24 cellular contexts compared by ENCODE assay signal in genomic region chr10:12839941-12840611, GRCh38.
DNase-seq lines count a peak whose midpoint lies in the region; ATAC-seq, FAIRE-seq and TF ChIP-seq lines count a peak whose summit lies in the region.
"Had no signal": no experiment of that assay in that cellular context is flagged by ENCODE, and none has a peak within 500 bp of the region (broad histone marks: within the 10 kb centered on the region; RNA-seq: fewer than 3 reads in every experiment).

No MANE protein-coding gene starts in this region.

- H3K9me3 ChIP-seq in liver (ENCODE audit: control insufficient read depth in 4 of 4, low read length in 3 of 4) = no peaks in the 10 kb centered on the region
- no peaks in the 10 kb centered on the region for H3K9me3 ChIP-seq in HepG2 (ENCODE audit: low read length)
- no peaks in the 10 kb centered on the region for H3K9me3 ChIP-seq in gastroesophageal sphincter
- no peaks in the 10 kb centered on the region for H3K9me3 ChIP-seq in uterus
- H3K9me3 ChIP-seq: psoas muscle, vagina had no signal

- POLR2A ChIA-PET in HepG2 (lab: Yijun Ruan, JAX) = no interaction called here

- DNase-seq in HepG2 (ENCODE audit: low spot score) (no peak), myocyte (ENCODE audit: low read depth) (peak; percentile 70), uterus (no peak), UCSD-AML1 (lab: John Stamatoyannopoulos, UW; ENCODE audit: unreplicated experiment) (no peak), globus pallidus (ENCODE audit: low spot score) (no peak), NCI-H2107 (lab: John Stamatoyannopoulos, UW) (no peak)
- DNase-seq: activated CD4-positive, alpha-beta T cell treated with anti-CD3 and anti-CD28 coated beads for 1 hour; activated gamma-delta T cell; aorta; CD4-positive, alpha-beta T cell; hippocampal formation; kidney glomerular epithelial cell; naive thymus-derived CD4-positive, alpha-beta T cell; NCI-H1417 treated with DMSO at 0.1 percent for 48 hours; NCI-H446 treated with DMSO at 0.1 percent for 48 hours; psoas muscle; SHP77; stimulated activated CD4-positive, alpha-beta T cell treated with anti-CD3 and anti-CD28 coated beads, Interleukin-1b, Interleukin-23, amount 100 ng/mL, for 48 hours had no signal

- no peak overlapping the region for H3K9ac ChIP-seq in liver (ENCODE audit: low read depth in 1 of 2, low read length in 2 of 2)
- H3K9ac ChIP-seq in HepG2 (ENCODE audit: insufficient read depth, low read depth, low read length) = no peak overlapping the region

- H2AFZ ChIP-seq in HepG2 (ENCODE audit: low read length) = no peak overlapping the region

- ATAC-seq in HepG2 (no peak), gastroesophageal sphincter (peak; percentile 11)
- ATAC-seq: naive thymus-derived CD4-positive, alpha-beta T cell; psoas muscle had no signal

- no peak overlapping the region for H3K4me3 ChIP-seq in liver (ENCODE audit: low read depth in 1 of 3, low read length in 3 of 3)
- H3K4me3 ChIP-seq in HepG2 (replicated peaks in 1 of 3; ENCODE audit: insufficient read depth in 1 of 3, low read depth in 2 of 3, low read length in 3 of 3) = no peak overlapping the region
- H3K4me3 ChIP-seq in gastroesophageal sphincter = no peak overlapping the region
- no peak overlapping the region for H3K4me3 ChIP-seq in uterus
- H3K4me3 ChIP-seq: coronary artery, psoas muscle, vagina had no signal

- TF ChIP-seq POLR2A in HepG2 (IDR thresholded peaks at IDR 0.05; ENCODE audit: insufficient read depth in 1 of 2, low read depth in 2 of 2, low read length in 2 of 2) (no peak), gastroesophageal sphincter (IDR thresholded peaks at IDR 0.05) (no peak), uterus (IDR thresholded peaks at IDR 0.05) (no peak)

- H3K27me3 ChIP-seq in liver (ENCODE audit: control insufficient read depth in 4 of 4, insufficient read depth in 4 of 4, low read length in 3 of 4) (no peaks in the 10 kb centered on the region), HepG2 (ENCODE audit: control insufficient read depth in 1 of 2, insufficient read depth in 2 of 2, low read length in 2 of 2) (peaks cover 0 to 3% of the 10 kb centered on the region in 2 experiments; a peak in 1 of 5 replicates), gastroesophageal sphincter (no peaks in the 10 kb centered on the region), uterus (no peaks in the 10 kb centered on the region)
- H3K27me3 ChIP-seq: vagina had no signal

- H3K27ac ChIP-seq in liver (ENCODE audit: low read depth in 1 of 2, low read length in 2 of 2) (peak overlapping the region; percentile 6 to 13), HepG2 (ENCODE audit: extremely low read length, insufficient read depth, low read length) (no peak overlapping the region), gastroesophageal sphincter (peak overlapping the region in 3 of 4 donors; percentile 14 to 47 (median 19)), uterus (peak overlapping the region; percentile 42 to 47)
- H3K27ac ChIP-seq: epithelial cell of prostate, psoas muscle, vagina had no signal

- TF ChIP-seq EP300 in HepG2 (IDR thresholded peaks at IDR 0.05; ENCODE audit: low read depth in 2 of 2, low read length in 2 of 2) (no peak), HepG2 (CRISPR knock-in tag; IDR thresholded peaks at IDR 0.05; ENCODE audit: borderline replicate concordance) (no peak), gastroesophageal sphincter (IDR thresholded peaks at IDR 0.05) (no peak)

- no peaks in the 10 kb centered on the region for H4K20me1 ChIP-seq in HepG2 (ENCODE audit: insufficient read depth, low read length)

- no TSS peak for BruUV-seq in HepG2 (replicated peaks; lab: Mats Ljungman, UMichigan)

- peaks cover 3 to 9% (median 6%) of the 10 kb centered on the region in 4 donors for H3K4me1 ChIP-seq in liver (ENCODE audit: control insufficient read depth in 4 of 4, insufficient read depth in 4 of 4, low read length in 3 of 4)
- H3K4me1 ChIP-seq in HepG2 (ENCODE audit: insufficient read depth, low read length) = no peaks in the 10 kb centered on the region
- peaks cover 0 to 20% (median 9%) of the 10 kb centered on the region in 3 donors for H3K4me1 ChIP-seq in gastroesophageal sphincter
- H3K4me1 ChIP-seq in uterus = peaks cover 0 to 5% of the 10 kb centered on the region in 2 donors
- H3K4me1 ChIP-seq: psoas muscle had no signal

- TF ChIP-seq RAD21 in liver (IDR thresholded peaks at IDR 0.05) = peak in 1 of 2 donors; percentile 7
- no peak for TF ChIP-seq RAD21 in HepG2 (CRISPR knock-in tag; IDR thresholded peaks at IDR 0.05)

- 71% methylated on average over 9 of the region's 9 CpGs for WGBS in liver
- 51% methylated on average over 8 of the region's 9 CpGs for WGBS in HepG2 (ENCODE audit: low lambda C conversion rate)
- 31 to 47% methylated on average over 7 to 8 of the region's 9 CpGs for WGBS in gastroesophageal sphincter (ENCODE audit: low coverage in 1 of 2), 2 donors

- TF ChIP-seq CTCF in liver (IDR thresholded peaks at IDR 0.05; ENCODE audit: low read depth, low read length, missing input control) (no peak), HepG2 (CRISPR knock-in tag; IDR thresholded peaks at IDR 0.05) (no peak), gastroesophageal sphincter (IDR thresholded peaks at IDR 0.05) (no peak), uterus (IDR thresholded peaks at IDR 0.05) (no peak)

- CTCF ChIA-PET in HepG2 (lab: Yijun Ruan, JAX; ENCODE audit: low intra/inter-chr PET ratio, low total read pairs) = no interaction called here

- H3K79me2 ChIP-seq in HepG2 (ENCODE audit: insufficient read depth, low read length) = no peaks in the 10 kb centered on the region

- H3K36me3 ChIP-seq in liver (ENCODE audit: control insufficient read depth in 4 of 4, insufficient read depth in 3 of 4, low read depth in 1 of 4, low read length in 3 of 4) (no peaks in the 10 kb centered on the region), HepG2 (replicated peaks in 1 of 2; ENCODE audit: control insufficient read depth in 1 of 2, insufficient read depth in 2 of 2, low read length in 2 of 2) (no peaks in the 10 kb centered on the region), gastroesophageal sphincter (no peaks in the 10 kb centered on the region), uterus (no peaks in the 10 kb centered on the region)
- H3K36me3 ChIP-seq: vagina had no signal

- H3K4me2 ChIP-seq in HepG2 (ENCODE audit: low read depth, low read length) = no peak overlapping the region

- intact Hi-C loops in HepG2 (cut with micrococcal nuclease; ENCODE audit: unreplicated experiment) (no loop called here), uterus (cut with DNase I; ENCODE audit: low total_unique reads) (no loop called here)

- FAIRE-seq in HepG2 (lab: Jason Lieb, UNC) = no peak
- FAIRE-seq: A204.1 had no signal

- in situ Hi-C loops in HepG2 (cut with HindIII; ENCODE audit: extremely low pct_ligation_motif_present, low pct_unique_long_range_greater_than_20kb) = no loop called here

TF ChIP-seq in liver, 16 proteins besides CTCF, POLR2A, EP300 and RAD21:
- TF ChIP-seq NR2F2 (IDR thresholded peaks at IDR 0.05) (peak; percentile 74), SP1 (IDR thresholded peaks at IDR 0.05) (no peak)

TF ChIP-seq in HepG2, 621 proteins besides CTCF, POLR2A, EP300 and RAD21 (continues in another document):
- TF ChIP-seq ZFP90 (CRISPR knock-in tag; IDR thresholded peaks at IDR 0.05; ENCODE audit: borderline replicate concordance) (no peak), TRIM22 (IDR thresholded peaks at IDR 0.05) (no peak), SP140L (CRISPR knock-in tag; IDR thresholded peaks at IDR 0.05; ENCODE audit: borderline replicate concordance) (no peak), LRRFIP1 (CRISPR knock-in tag; conservative IDR thresholded peaks at IDR 0.05) (no peak), ZNF101 (CRISPR knock-in tag; IDR thresholded peaks at IDR 0.05; ENCODE audit: borderline replicate concordance, low read depth) (no peak), ZNF619 (CRISPR knock-in tag; IDR thresholded peaks at IDR 0.05) (no peak), ETS1 (CRISPR knock-in tag; IDR thresholded peaks at IDR 0.05) (no peak)
